1 cellular context compared by ENCODE assay signal in genomic region chr11:6635082-6635932, GRCh38.
A peak's percentile ranks its signal among the peaks of the same experiment; 100 is the strongest.
TF ChIP-seq lines count a peak whose summit lies in the region.

No MANE protein-coding gene starts in this region.

TF ChIP-seq in HepG2, 621 proteins besides CTCF, POLR2A, EP300 and RAD21 (continued from another document and continues in another):
- TF ChIP-seq ZNF275 (CRISPR knock-in tag; IDR thresholded peaks at IDR 0.05; ENCODE audit: borderline replicate concordance) (no peak), ZNF17 (CRISPR knock-in tag; IDR thresholded peaks at IDR 0.05) (no peak), FOXK1 (CRISPR knock-in tag; IDR thresholded peaks at IDR 0.05; ENCODE audit: borderline replicate concordance, low read depth) (no peak), SAP130 (CRISPR knock-in tag; IDR thresholded peaks at IDR 0.05; ENCODE audit: low read depth) (peak; percentile 46), ATF7 (IDR thresholded peaks at IDR 0.05) (no peak), ATF7 (CRISPR knock-in tag; IDR thresholded peaks at IDR 0.05) (no peak), CSRNP2 (CRISPR knock-in tag; conservative IDR thresholded peaks at IDR 0.05; ENCODE audit: low read depth) (no peak), ZGPAT (CRISPR knock-in tag; IDR thresholded peaks at IDR 0.05) (no peak), ZSCAN25 (CRISPR knock-in tag; IDR thresholded peaks at IDR 0.05) (no peak), ZNF792 (CRISPR knock-in tag; IDR thresholded peaks at IDR 0.05) (peak; percentile 21; the same call in 1 of the 2 replicates), ZNF430 (CRISPR knock-in tag; IDR thresholded peaks at IDR 0.05) (no peak), PHB2 (IDR thresholded peaks at IDR 0.05; ENCODE audit: partially characterized antibody) (no peak), TP53 (CRISPR knock-in tag; conservative IDR thresholded peaks at IDR 0.05) (no peak), MED1 (CRISPR knock-in tag; IDR thresholded peaks at IDR 0.05) (peak; percentile 53), ZNF768 (CRISPR knock-in tag; IDR thresholded peaks at IDR 0.05) (no peak), ZNF501 (CRISPR knock-in tag; IDR thresholded peaks at IDR 0.05) (no peak), ZNF274 (CRISPR knock-in tag; IDR thresholded peaks at IDR 0.05) (no peak), ZNF121 (CRISPR knock-in tag; IDR thresholded peaks at IDR 0.05) (no peak), ZNF816 (CRISPR knock-in tag; IDR thresholded peaks at IDR 0.05; ENCODE audit: borderline replicate concordance) (no peak), KLF15 (CRISPR knock-in tag; IDR thresholded peaks at IDR 0.05; ENCODE audit: borderline replicate concordance) (no peak), MLLT10 (CRISPR knock-in tag; IDR thresholded peaks at IDR 0.05) (no peak), TFAP4 (IDR thresholded peaks at IDR 0.05; ENCODE audit: borderline replicate concordance, low read depth) (peak; percentile 44; the same call in 1 of the 2 replicates), PAF1 (CRISPR knock-in tag; IDR thresholded peaks at IDR 0.05) (no peak), ERF (CRISPR knock-in tag; IDR thresholded peaks at IDR 0.05) (no peak; the same call in 1 of the 2 replicates), HMGA1 (CRISPR knock-in tag; conservative IDR thresholded peaks at IDR 0.05) (no peak), ZBTB14 (CRISPR knock-in tag; IDR thresholded peaks at IDR 0.05) (no peak), GABPA (IDR thresholded peaks at IDR 0.05; ENCODE audit: low read depth, low read length) (0 out of 2 replicates have a peak, but pooled peaks have one; percentile 6), GABPA (CRISPR knock-in tag; IDR thresholded peaks at IDR 0.05; ENCODE audit: low read depth) (0 out of 2 replicates have a peak, but pooled peaks have one; percentile 21), ZBTB2 (CRISPR knock-in tag; IDR thresholded peaks at IDR 0.05; ENCODE audit: low read depth) (no peak), SP5 (CRISPR knock-in tag; IDR thresholded peaks at IDR 0.05; ENCODE audit: borderline replicate concordance, low read depth) (no peak), MEIS1 (CRISPR knock-in tag; IDR thresholded peaks at IDR 0.05; ENCODE audit: borderline replicate concordance) (no peak), ZMYM3 (CRISPR knock-in tag; IDR thresholded peaks at IDR 0.05) (no peak), ZNF574 (CRISPR knock-in tag; IDR thresholded peaks at IDR 0.05) (no peak), ARNT2 (CRISPR knock-in tag; IDR thresholded peaks at IDR 0.05; ENCODE audit: low read depth) (no peak), NFKB2 (CRISPR knock-in tag; IDR thresholded peaks at IDR 0.05; ENCODE audit: borderline replicate concordance) (no peak), ZBTB42 (CRISPR knock-in tag; IDR thresholded peaks at IDR 0.05) (no peak), HDAC6 (IDR thresholded peaks at IDR 0.05; ENCODE audit: low read depth, low read length) (no peak), JARID2 (CRISPR knock-in tag; IDR thresholded peaks at IDR 0.05; ENCODE audit: insufficient replicate concordance) (no peak), XBP1 (CRISPR knock-in tag; IDR thresholded peaks at IDR 0.05) (no peak), ZSCAN9 (CRISPR knock-in tag; IDR thresholded peaks at IDR 0.05; ENCODE audit: borderline replicate concordance) (no peak), TARDBP (CRISPR knock-in tag; IDR thresholded peaks at IDR 0.05) (0 out of 2 replicates have a peak, but pooled peaks have one; percentile 19), WIZ (CRISPR knock-in tag; IDR thresholded peaks at IDR 0.05) (no peak), ATM (IDR thresholded peaks at IDR 0.05; ENCODE audit: borderline replicate concordance) (no peak), ZNF317 (CRISPR knock-in tag; IDR thresholded peaks at IDR 0.05) (no peak), MEIS2 (CRISPR knock-in tag; IDR thresholded peaks at IDR 0.05) (peak; percentile 34; the same call in 1 of the 2 replicates), ZBTB1 (CRISPR knock-in tag; IDR thresholded peaks at IDR 0.05; ENCODE audit: borderline replicate concordance) (no peak), PHF5A (CRISPR knock-in tag; IDR thresholded peaks at IDR 0.05; ENCODE audit: low read depth, unreplicated experiment) (no peak), HNF4A (CRISPR knock-in tag; IDR thresholded peaks at IDR 0.05) (peak; percentile 42; the same call in 1 of the 2 replicates), ZNF644 (CRISPR knock-in tag; IDR thresholded peaks at IDR 0.05; ENCODE audit: low read depth) (no peak), MIER3 (CRISPR knock-in tag; IDR thresholded peaks at IDR 0.05; ENCODE audit: borderline replicate concordance) (no peak), FOXP1 (IDR thresholded peaks at IDR 0.05) (no peak), FOXP1 (CRISPR knock-in tag; IDR thresholded peaks at IDR 0.05) (peak; percentile 40; the same call in 1 of the 2 replicates), ZNF251 (CRISPR knock-in tag; IDR thresholded peaks at IDR 0.05) (no peak), SCMH1 (CRISPR knock-in tag; IDR thresholded peaks at IDR 0.05; ENCODE audit: borderline replicate concordance) (no peak)
